ENCODE assay signal across 8 cellular contexts in genomic region chrX:150364347-150365050, GRCh38. TPM values are rescaled to one million over a fixed set of nuclear protein-coding genes. Genes with fewer than 3 reads are reported as not detected.
DNase-seq lines count a peak whose midpoint lies in the region; FAIRE-seq and TF ChIP-seq lines count a peak whose summit lies in the region.

No MANE protein-coding gene starts in this region.

- peak overlapping the region; percentile 73 for H3K4me3 Mint-ChIP-seq in type B pancreatic cell

- DNase-seq in NCI-H345 (lab: John Stamatoyannopoulos, UW) = peak; percentile 2
- DNase-seq in NCI-H345 treated with DMSO at 0.1 percent for 48 hours (lab: John Stamatoyannopoulos, UW; ENCODE audit: unreplicated experiment) = no peak
- peak; percentile 68 for DNase-seq in WERI-Rb-1
- DNase-seq in endothelial cell of umbilical vein (ENCODE audit: low read depth, low spot score) = peak; percentile 20
- DNase-seq in type B pancreatic cell (ENCODE audit: extremely low spot score, unreplicated experiment) = no peak
- DNase-seq in NCI-H1436 treated with DMSO at 0.1 percent for 48 hours (lab: John Stamatoyannopoulos, UW) = no peak
- DNase-seq in medulla oblongata (ENCODE audit: extremely low spot score) = no peak

- POLR2A ChIA-PET in endothelial cell of umbilical vein (lab: Charles Lee) = interaction anchor here (1.1 kb wide), 1 partner anchor 425 kb away, joined by 5 read pairs; no protein-coding TSS in a partner anchor

- peaks cover 43% of the 10 kb centered on the region for H3K27me3 Mint-ChIP-seq in type B pancreatic cell

- H3K9me3 Mint-ChIP-seq in type B pancreatic cell = no peaks in the 10 kb centered on the region

- H3K4me1 Mint-ChIP-seq in type B pancreatic cell (ENCODE audit: unreplicated experiment) = no peaks in the 10 kb centered on the region

- TF ChIP-seq CTCF in WERI-Rb-1 (IDR thresholded peaks at IDR 0.05; ENCODE audit: low read depth, low read length) (no peak), endothelial cell of umbilical vein (IDR thresholded peaks at IDR 0.05; ENCODE audit: extremely low read depth in 1 of 2, insufficient read depth in 1 of 2, low read depth in 1 of 2, low read length in 2 of 2) (no peak), type B pancreatic cell (conservative IDR thresholded peaks at IDR 0.05) (no peak)

- H3K36me3 ChIP-seq in WERI-Rb-1 = no peaks in the 10 kb centered on the region
- H3K36me3 ChIP-seq in endothelial cell of umbilical vein (ENCODE audit: control insufficient read depth in 2 of 2, extremely low read depth in 1 of 2, insufficient read depth in 2 of 2, low read length in 2 of 2) = no peaks in the 10 kb centered on the region
- H3K36me3 ChIP-seq in mucosa of stomach (ENCODE audit: control insufficient read depth, insufficient read depth, low read length) = no peaks in the 10 kb centered on the region

- H3K9ac ChIP-seq in endothelial cell of umbilical vein (replicated peaks; ENCODE audit: extremely low read depth, insufficient read depth, low read length) (peak overlapping the region; percentile 46), mucosa of stomach (ENCODE audit: low read length) (peak overlapping the region; percentile 22)

- no peaks in the 10 kb centered on the region for H3K9me1 ChIP-seq in endothelial cell of umbilical vein (replicated peaks; ENCODE audit: control insufficient read depth, extremely low read depth, insufficient read depth, low read length)

- H3K4me3 ChIP-seq in WERI-Rb-1 (ENCODE audit: low read depth, low read length) (peak overlapping the region; percentile 59), endothelial cell of umbilical vein (replicated peaks in 1 of 3; ENCODE audit: insufficient read depth in 1 of 3, low read depth in 1 of 3, low read length in 3 of 3) (peak overlapping the region; percentile 43 to 47 (median 46)), mucosa of stomach (ENCODE audit: low read length) (no peak overlapping the region)

- CTCF ChIA-PET in endothelial cell of umbilical vein (lab: Charles Lee) = interaction anchor here (0.7 to 5.0 kb wide), 19 partner anchors 61 to 425 kb away, joined by 3 to 25 read pairs (median 5); partner anchors contain the start of gene EOLA2

- H3K9me3 ChIP-seq in WERI-Rb-1 (ENCODE audit: severe bottlenecking) = peaks cover 10% of the 10 kb centered on the region
- no peaks in the 10 kb centered on the region for H3K9me3 ChIP-seq in endothelial cell of umbilical vein (replicated peaks; ENCODE audit: control insufficient read depth, insufficient read depth, low read length)
- H3K9me3 ChIP-seq in mucosa of stomach (ENCODE audit: control insufficient read depth, low read length) = no peaks in the 10 kb centered on the region

- peak overlapping the region; percentile 71 for H3K4me2 ChIP-seq in endothelial cell of umbilical vein (ENCODE audit: insufficient read depth, low read length)

- H2AFZ ChIP-seq in endothelial cell of umbilical vein (ENCODE audit: low read depth, low read length) = peak overlapping the region; percentile 45

- no peak for TF ChIP-seq POLR2A in endothelial cell of umbilical vein (IDR thresholded peaks at IDR 0.05; ENCODE audit: low read depth, low read length)

- H3K27ac Mint-ChIP-seq in type B pancreatic cell = no peak overlapping the region

- peaks cover 13% of the 10 kb centered on the region for H3K4me1 ChIP-seq in endothelial cell of umbilical vein (ENCODE audit: control insufficient read depth, extremely low read depth, insufficient read depth, low read length)
- H3K4me1 ChIP-seq in mucosa of stomach (ENCODE audit: control insufficient read depth, insufficient read depth, low read length) = peaks cover 9% of the 10 kb centered on the region

- H3K27ac ChIP-seq in WERI-Rb-1 = no peak overlapping the region
- H3K27ac ChIP-seq in endothelial cell of umbilical vein (ENCODE audit: insufficient read depth, low read depth, low read length) = peak overlapping the region; percentile 7

- peaks cover 82% of the 10 kb centered on the region for H3K27me3 ChIP-seq in WERI-Rb-1 (ENCODE audit: insufficient read depth, low read depth, severe bottlenecking)
- peaks cover 15 to 16% of the 10 kb centered on the region in 2 experiments for H3K27me3 ChIP-seq in endothelial cell of umbilical vein (ENCODE audit: control insufficient read depth in 2 of 2, insufficient read depth in 2 of 2, low read length in 2 of 2)
- peaks cover 37% of the 10 kb centered on the region for H3K27me3 ChIP-seq in mucosa of stomach (ENCODE audit: control insufficient read depth, insufficient read depth, low read length)

- BruUV-seq in endothelial cell of umbilical vein (replicated peaks; lab: Mats Ljungman, UMichigan) = no TSS peak

- H4K20me1 ChIP-seq in endothelial cell of umbilical vein (replicated peaks; ENCODE audit: control insufficient read depth, extremely low read depth, insufficient read depth, low read length) = no peaks in the 10 kb centered on the region

- H3K36me3 Mint-ChIP-seq in type B pancreatic cell = no peaks in the 10 kb centered on the region

- intact Hi-C loops in endothelial cell of umbilical vein (cut with micrococcal nuclease) = loop anchor here (1.0 to 10.0 kb wide), 9 partner anchors 83 to 413 kb away; no protein-coding TSS in a partner anchor

- FAIRE-seq in endothelial cell of umbilical vein (lab: Jason Lieb, UNC) = no peak

- H3K79me2 ChIP-seq in endothelial cell of umbilical vein (ENCODE audit: control insufficient read depth, insufficient read depth, low read length) = no peaks in the 10 kb centered on the region

- dilution Hi-C loops in endothelial cell of umbilical vein (cut with MboI; ENCODE audit: extremely low pct_ligation_motif_present, low sequenced_read_pairs) = no loop called here

TF ChIP-seq in endothelial cell of umbilical vein, 7 proteins besides CTCF, POLR2A, EP300 and RAD21:
- TF ChIP-seq POLR2AphosphoS5 (IDR thresholded peaks at IDR 0.05; ENCODE audit: insufficient read depth, low read depth, low read length) (no peak), MAX (IDR thresholded peaks at IDR 0.05; ENCODE audit: insufficient read depth, insufficient read length) (no peak), JUN (IDR thresholded peaks at IDR 0.05; ENCODE audit: borderline replicate concordance, insufficient read depth, insufficient read length, low read depth) (no peak), EZH2 (IDR thresholded peaks at IDR 0.05; ENCODE audit: borderline replicate concordance, low read depth, low read length, severe bottlenecking) (no peak), GATA2 (IDR thresholded peaks at IDR 0.05; ENCODE audit: insufficient read depth, insufficient read length, low read depth, low read length) (no peak), FOS (IDR thresholded peaks at IDR 0.05; ENCODE audit: borderline replicate concordance, insufficient read depth, low read length) (no peak)

RNA-seq across cellular contexts. Expression of gene MAMLD1, which starts 1.4 kb away (rescaled TPM):
- total RNA-seq in endothelial cell of umbilical vein = 5.6 and 5.7 TPM in 2 replicates
- polyA plus RNA-seq in endothelial cell of umbilical vein = 2.5 and 2.8 TPM in 2 replicates
- polyA plus RNA-seq in endothelial cell of umbilical vein (2011; cell fraction: cytosol; rRNA removed) = 1.6 TPM in 2 replicates
- polyA plus RNA-seq in endothelial cell of umbilical vein (2011; cell fraction: nucleus; rRNA removed) = 8.5 and 9.0 TPM in 2 replicates
- 1.7 TPM in 2 replicates for polyA plus RNA-seq in endothelial cell of umbilical vein (2012)
- 1.6 and 1.9 TPM in 2 replicates for polyA minus RNA-seq in endothelial cell of umbilical vein
- polyA minus RNA-seq in endothelial cell of umbilical vein (2011; cell fraction: cytosol; rRNA and poly(A)+ RNA removed) = 3.2 TPM
- polyA minus RNA-seq in endothelial cell of umbilical vein (2011; cell fraction: nucleus; rRNA and poly(A)+ RNA removed) = 3.6 and 5.0 TPM in 2 replicates
- 3.0 and 7.0 TPM in 2 replicates for total RNA-seq in type B pancreatic cell (ENCODE audit: low replicate concordance)

Comparison
In these comparisons a context has a peak if more than half of its experiments do, and no peak if none do; other contexts are left out.
1. DNase-seq: peak in NCI-H345 (single experiment), WERI-Rb-1 (single experiment) and endothelial cell of umbilical vein (single experiment); none in NCI-H345 treated with DMSO at 0.1 percent for 48 hours (single experiment), type B pancreatic cell (single experiment), NCI-H1436 treated with DMSO at 0.1 percent for 48 hours (single experiment) and medulla oblongata (single experiment).